Comparison of ENCODE assay signal across 1 cellular context in genomic region chr1:16461681-16462080, GRCh38.
TF ChIP-seq lines count a peak whose summit lies in the region.

No MANE protein-coding gene starts in this region.

TF ChIP-seq in IMR-90, 13 proteins besides CTCF, POLR2A, EP300 and RAD21:
- TF ChIP-seq CHD1 (IDR thresholded peaks at IDR 0.05; ENCODE audit: low read depth, low read length): no peak
- no peak for TF ChIP-seq RCOR1 (IDR thresholded peaks at IDR 0.05; ENCODE audit: insufficient replicate concordance, low read length)
- TF ChIP-seq CEBPB (IDR thresholded peaks at IDR 0.05; ENCODE audit: low read depth, low read length): no peak
- TF ChIP-seq SMC3 (IDR thresholded peaks at IDR 0.05; ENCODE audit: low read depth, low read length): no peak
- TF ChIP-seq FOS (IDR thresholded peaks at IDR 0.05; ENCODE audit: low read depth, low read length): no peak
- no peak for TF ChIP-seq BHLHE40 (IDR thresholded peaks at IDR 0.05; ENCODE audit: low read depth, low read length)
- TF ChIP-seq, protein P1, sequence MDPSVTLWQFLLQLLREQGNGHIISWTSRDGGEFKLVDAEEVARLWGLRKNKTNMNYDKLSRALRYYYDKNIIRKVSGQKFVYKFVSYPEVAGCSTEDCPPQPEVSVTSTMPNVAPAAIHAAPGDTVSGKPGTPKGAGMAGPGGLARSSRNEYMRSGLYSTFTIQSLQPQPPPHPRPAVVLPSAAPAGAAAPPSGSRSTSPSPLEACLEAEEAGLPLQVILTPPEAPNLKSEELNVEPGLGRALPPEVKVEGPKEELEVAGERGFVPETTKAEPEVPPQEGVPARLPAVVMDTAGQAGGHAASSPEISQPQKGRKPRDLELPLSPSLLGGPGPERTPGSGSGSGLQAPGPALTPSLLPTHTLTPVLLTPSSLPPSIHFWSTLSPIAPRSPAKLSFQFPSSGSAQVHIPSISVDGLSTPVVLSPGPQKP (IDR thresholded peaks at IDR 0.05; ENCODE audit: borderline replicate concordance, low read depth, low read length): no peak
- TF ChIP-seq MXI1 (IDR thresholded peaks at IDR 0.05; ENCODE audit: borderline replicate concordance, low read depth, low read length): no peak
- no peak for TF ChIP-seq MAFK (IDR thresholded peaks at IDR 0.05; ENCODE audit: low read depth, low read length)
- no peak for TF ChIP-seq RFX5 (IDR thresholded peaks at IDR 0.05; ENCODE audit: low read depth, low read length)
- no peak for TF ChIP-seq USF2 (IDR thresholded peaks at IDR 0.05; ENCODE audit: low read depth, low read length)
